11 cellular contexts compared by ENCODE assay signal in genomic region chr18:46660955-46661749, GRCh38. TPM values are rescaled to one million over a fixed set of nuclear protein-coding genes. Genes with fewer than 3 reads are reported as not detected.
DNase-seq lines count a peak whose midpoint lies in the region; ATAC-seq and TF ChIP-seq lines count a peak whose summit lies in the region.
"Had no signal": no experiment of that assay in that cellular context is flagged by ENCODE, and none has a peak within 500 bp of the region (broad histone marks: within the 10 kb centered on the region; RNA-seq: fewer than 3 reads in every experiment).

No MANE protein-coding gene starts in this region.

- no peaks in the 10 kb centered on the region for H3K27me3 ChIP-seq in adrenal gland
- no peaks in the 10 kb centered on the region for H3K27me3 ChIP-seq in iPS DF 6.9 (ENCODE audit: control insufficient read depth, insufficient read depth, low read length)
- no peaks in the 10 kb centered on the region for H3K27me3 ChIP-seq in MM.1S (replicated peaks; ENCODE audit: insufficient read depth, low read length)

- H3K79me2 ChIP-seq in MM.1S (ENCODE audit: low read length) = no peaks in the 10 kb centered on the region

- no peaks in the 10 kb centered on the region for H3K4me1 Mint-ChIP-seq in activated CD4-positive, alpha-beta memory T cell treated with anti-CD3 and anti-CD28 coated beads, Interleukin-2, amount 10 ng/mL, durations not matched to agents 7 days and 5 days
- H3K4me1 Mint-ChIP-seq: immature natural killer cell had no signal

- H3K4me2 ChIP-seq in MM.1S (ENCODE audit: low read depth, low read length) = no peak overlapping the region

- H3K27me3 Mint-ChIP-seq in activated CD4-positive, alpha-beta memory T cell treated with anti-CD3 and anti-CD28 coated beads, Interleukin-2, amount 10 ng/mL, durations not matched to agents 7 days and 5 days = peaks cover 4% of the 10 kb centered on the region

- CTCF ChIA-PET in activated CD4-positive, alpha-beta memory T cell treated with anti-CD3 and anti-CD28 coated beads, Interleukin-2, amount 10 ng/mL, durations not matched to agents 7 days and 5 days (lab: Charles Lee) = interaction anchor here (0.9 to 4.6 kb wide), 4 partner anchors 37 to 512 kb away, joined by 3 to 39 read pairs (median 4); a partner anchor contains a TSS

- H3K4me1 ChIP-seq in adrenal gland (replicated peaks in 1 of 2) = no peaks in the 10 kb centered on the region
- H3K4me1 ChIP-seq in iPS DF 6.9 (ENCODE audit: control insufficient read depth, insufficient read depth, low read length) = peaks cover 7% of the 10 kb centered on the region
- H3K4me1 ChIP-seq in MM.1S (ENCODE audit: low read length) = no peaks in the 10 kb centered on the region

- TF ChIP-seq CTCF in adrenal gland (IDR thresholded peaks at IDR 0.05) = no peak
- TF ChIP-seq CTCF in MM.1S (IDR thresholded peaks at IDR 0.05; ENCODE audit: low read length) = no peak

- H3K4me3 ChIP-seq in adrenal gland (no peak overlapping the region), iPS DF 6.9 (ENCODE audit: low read length) (no peak overlapping the region), MM.1S (ENCODE audit: low read length) (no peak overlapping the region)

- no peaks in the 10 kb centered on the region for H3K36me3 Mint-ChIP-seq in activated CD4-positive, alpha-beta memory T cell treated with anti-CD3 and anti-CD28 coated beads, Interleukin-2, amount 10 ng/mL, durations not matched to agents 7 days and 5 days (ENCODE audit: low read depth)
- H3K36me3 Mint-ChIP-seq: immature natural killer cell had no signal

- H3K36me3 ChIP-seq in adrenal gland (replicated peaks in 1 of 2) = no peaks in the 10 kb centered on the region
- H3K36me3 ChIP-seq in iPS DF 6.9 (ENCODE audit: control insufficient read depth, insufficient read depth, low read length) = no peaks in the 10 kb centered on the region
- no peaks in the 10 kb centered on the region for H3K36me3 ChIP-seq in MM.1S (replicated peaks; ENCODE audit: insufficient read depth, low read length)

- DNase-seq in NCI-H510A treated with DMSO at 0.1 percent for 48 hours (lab: John Stamatoyannopoulos, UW) (peak; percentile 6), NCI-H510A (lab: John Stamatoyannopoulos, UW) (no peak), adrenal gland (peak in 6 of 7 donors; percentile 34 to 79 (median 46)), iPS DF 6.9 (ENCODE audit: low read depth, low spot score) (peak; percentile 41), substantia nigra (lab: John Stamatoyannopoulos, UW) (peak; percentile 2 to 92 (median 77)), MM.1S (no peak)
- DNase-seq in activated CD4-positive, alpha-beta memory T cell treated with anti-CD3 and anti-CD28 coated beads, Interleukin-2, amount 10 ng/mL, durations not matched to agents 7 days and 5 days = no peak
- DNase-seq: activated CD4-positive, alpha-beta T cell treated with anti-CD3 and anti-CD28 coated beads for 48 hours; immature natural killer cell had no signal

- no peak overlapping the region for H3K9ac ChIP-seq in MM.1S (ENCODE audit: low read length)

- no peak for TF ChIP-seq POLR2A in adrenal gland (IDR thresholded peaks at IDR 0.05)

- no peak overlapping the region for H3K27ac Mint-ChIP-seq in activated CD4-positive, alpha-beta memory T cell treated with anti-CD3 and anti-CD28 coated beads, Interleukin-2, amount 10 ng/mL, durations not matched to agents 7 days and 5 days
- H3K27ac Mint-ChIP-seq: immature natural killer cell had no signal

- WGBS in adrenal gland, 4 donors = 71 to 77% (median 72%) methylated on average over 7 to 9 of the region's 9 CpGs
- no CpG with 5 or more reads among the region's 9 CpGs for WGBS in iPS DF 6.9 (ENCODE audit: insufficient coverage, insufficient read length)

- no peaks in the 10 kb centered on the region for H3K9me2 ChIP-seq in MM.1S (replicated peaks; ENCODE audit: insufficient read depth, low read length)

- no peak overlapping the region for H2AFZ ChIP-seq in MM.1S (ENCODE audit: low read length)

- POLR2A ChIA-PET in activated CD4-positive, alpha-beta memory T cell treated with anti-CD3 and anti-CD28 coated beads, Interleukin-2, amount 10 ng/mL, durations not matched to agents 7 days and 5 days (lab: Charles Lee) = interaction anchor here (0.7 kb wide), 1 partner anchor 538 kb away, joined by 4 read pairs; no protein-coding TSS in a partner anchor

- intact Hi-C loops in adrenal gland (cut with DNase I) = no loop called here

- H3K9me3 Mint-ChIP-seq in activated CD4-positive, alpha-beta memory T cell treated with anti-CD3 and anti-CD28 coated beads, Interleukin-2, amount 10 ng/mL, durations not matched to agents 7 days and 5 days = no peaks in the 10 kb centered on the region

- ATAC-seq in HG03280 (IDR thresholded peaks at IDR 0.05; ENCODE audit: unreplicated experiment) = no peak

- H3F3A ChIP-seq in MM.1S (ENCODE audit: insufficient read depth, low read length) = no peaks in the 10 kb centered on the region

- H3K27ac ChIP-seq in adrenal gland = no peak overlapping the region
- no peak overlapping the region for H3K27ac ChIP-seq in iPS DF 6.9 (ENCODE audit: low read length)
- H3K27ac ChIP-seq in substantia nigra (ENCODE audit: low read depth, low read length, poor library complexity, severe bottlenecking) = peak overlapping the region; percentile 14
- no peak overlapping the region for H3K27ac ChIP-seq in MM.1S (ENCODE audit: low read length)

- no peaks in the 10 kb centered on the region for H4K20me1 ChIP-seq in MM.1S (ENCODE audit: insufficient read depth, low read length)

- H3K4me3 Mint-ChIP-seq in activated CD4-positive, alpha-beta memory T cell treated with anti-CD3 and anti-CD28 coated beads, Interleukin-2, amount 10 ng/mL, durations not matched to agents 7 days and 5 days = no peak overlapping the region
- H3K4me3 Mint-ChIP-seq: immature natural killer cell had no signal

- no peaks in the 10 kb centered on the region for H3K9me3 ChIP-seq in adrenal gland (replicated peaks in 1 of 3)
- no peaks in the 10 kb centered on the region for H3K9me3 ChIP-seq in iPS DF 6.9 (ENCODE audit: control insufficient read depth, insufficient read depth, low read length)
- H3K9me3 ChIP-seq in MM.1S (replicated peaks; ENCODE audit: insufficient read depth, low read length) = no peaks in the 10 kb centered on the region

RNA-seq across cellular contexts. Expression of gene LOXHD1, which starts 4.1 kb away (rescaled TPM):
- total RNA-seq in adrenal gland = under 1 TPM in 2 of 8 donors, not detected in 6; 0.28 to 0.30 TPM
- polyA plus RNA-seq in adrenal gland = under 1 TPM; 0.08 to 0.16 (median 0.13) TPM
- total RNA-seq in activated CD4-positive, alpha-beta memory T cell treated with anti-CD3 and anti-CD28 coated beads, Interleukin-2, amount 10 ng/mL, durations not matched to agents 7 days and 5 days = not detected
- total RNA-seq: bronchial epithelial cell had no signal

Comparison
In these comparisons a context has a peak if more than half of its experiments do, and no peak if none do; other contexts are left out.
1. DNase-seq: peak in NCI-H510A treated with DMSO at 0.1 percent for 48 hours (single experiment), adrenal gland (6 of 7), iPS DF 6.9 (single experiment) and substantia nigra (49 of 49); none in NCI-H510A (single experiment), MM.1S (single experiment) and activated CD4-positive, alpha-beta memory T cell treated with anti-CD3 and anti-CD28 coated beads, Interleukin-2, amount 10 ng/mL, durations not matched to agents 7 days and 5 days (single experiment).